Comparison of ENCODE assay signal across 9 cellular contexts in the genomic region with DNA sequence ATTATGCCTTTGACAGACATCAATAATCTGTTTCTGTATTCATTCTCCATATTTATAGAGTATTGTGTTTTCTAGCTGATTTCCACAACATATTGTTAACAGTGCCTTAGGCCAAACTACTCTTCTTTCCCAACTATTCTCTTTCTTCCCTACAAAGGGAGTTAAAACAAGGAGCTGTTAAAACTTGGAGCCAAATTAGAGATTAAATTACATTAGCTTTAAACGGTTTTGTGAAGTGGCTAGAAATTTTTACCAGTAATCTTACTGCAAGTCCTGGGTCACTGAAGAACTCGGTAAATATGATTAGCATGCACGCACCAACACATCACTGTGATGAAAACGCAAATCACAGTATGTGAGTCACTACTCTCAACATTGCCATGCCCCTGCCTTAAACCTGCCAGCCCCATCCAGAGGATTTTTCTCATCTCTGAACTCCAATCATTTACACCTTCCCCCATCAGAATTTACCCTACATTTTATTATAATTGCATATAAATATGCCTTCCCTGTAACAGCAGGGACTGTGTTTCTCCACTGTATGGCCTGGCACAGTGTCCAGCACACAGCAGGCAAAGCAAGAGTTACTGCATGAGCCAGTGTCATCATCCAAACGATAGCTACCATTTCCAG. TPM values are rescaled to one million over a fixed set of nuclear protein-coding genes. Genes with fewer than 3 reads are reported as not detected.
A peak's percentile ranks its signal among the peaks of the same experiment; 100 is the strongest.
DNase-seq lines count a peak whose midpoint lies in the region; ATAC-seq and TF ChIP-seq lines count a peak whose summit lies in the region.
"Had no signal": no experiment of that assay in that cellular context is flagged by ENCODE, and none has a peak within 500 bp of the region (broad histone marks: within the 10 kb centered on the region; RNA-seq: fewer than 3 reads in every experiment).

No MANE protein-coding gene starts in this region.

- H3K36me3 ChIP-seq in esophagus (ENCODE audit: control insufficient read depth in 2 of 2, insufficient read depth in 2 of 2, low read length in 1 of 2) = peaks cover 0 to 2% of the 10 kb centered on the region in 2 donors
- peaks cover 12% of the 10 kb centered on the region for H3K36me3 ChIP-seq in osteoblast (ENCODE audit: insufficient read depth, low read length)

- WGBS in esophagus, 2 donors = 21 to 23% methylated on average over 5 of the region's 5 CpGs

- in situ Hi-C loops in GM13976 (cut with MboI; ENCODE audit: low sequenced_read_pairs, unreplicated experiment) = no loop called here

- DNase-seq in stimulated activated CD4-positive, alpha-beta T cell treated with anti-CD3 and anti-CD28 coated beads, Interleukin-15, amount 100 ng/mL, for 24 hours = peak; percentile 42
- DNase-seq in stimulated activated CD4-positive, alpha-beta T cell treated with anti-CD3 and anti-CD28 coated beads, Interleukin-12 subunit alpha, Interleukin-12 subunit beta, amount 100 ng/mL, for 4 hours = no peak
- no peak for DNase-seq in T-cell
- peak; percentile 86 for DNase-seq in osteoblast (ENCODE audit: insufficient read length, low spot score, missing footprints)
- no peak for DNase-seq in occipital lobe (lab: John Stamatoyannopoulos, UW)
- no peak for DNase-seq in HT-29 (ENCODE audit: low spot score)
- DNase-seq in GM13976 (ENCODE audit: low spot score) = no peak
- DNase-seq: left cardiac atrium had no signal

- H3K4me2 ChIP-seq in osteoblast (ENCODE audit: insufficient read depth, low read length) = peak overlapping the region; percentile 95

- H3K27ac Mint-ChIP-seq in T-cell = peak overlapping the region; percentile 33 to 46

- H3K4me1 Mint-ChIP-seq in T-cell = peaks cover 60 to 66% (median 63%) of the 10 kb centered on the region in 3 donors

- CTCF ChIA-PET in T-cell (lab: Charles Lee) = interaction anchor here in 1 of 2 donors (0.6 to 2.1 kb wide), 3 partner anchors 46 to 742 kb away, joined by 3 to 7 read pairs (median 5); no protein-coding TSS in a partner anchor

- no peak for TF ChIP-seq CTCF in osteoblast (IDR thresholded peaks at IDR 0.05; ENCODE audit: extremely low read depth, low read depth, low read length)
- no peak for TF ChIP-seq CTCF in GM13976 (IDR thresholded peaks at IDR 0.05; ENCODE audit: borderline replicate concordance, control extremely low read depth, extremely low read depth, insufficient read depth, missing control alignments)

- H3K9me3 ChIP-seq in esophagus (ENCODE audit: control insufficient read depth in 2 of 2, insufficient read depth in 1 of 2, low read depth in 1 of 2, low read length in 1 of 2) (peaks cover 1 to 4% of the 10 kb centered on the region in 2 donors), osteoblast (ENCODE audit: low read depth, low read length) (no peaks in the 10 kb centered on the region)

- no peaks in the 10 kb centered on the region for H3K27me3 Mint-ChIP-seq in T-cell

- ATAC-seq in T-cell (replicated peaks in 1 of 4) = no peak

- H2AFZ ChIP-seq in osteoblast (ENCODE audit: low read length) = peak overlapping the region; percentile 69

- H3K9me3 Mint-ChIP-seq in T-cell = peaks cover 0 to 8% (median 0%) of the 10 kb centered on the region in 3 donors

- peak overlapping the region; percentile 84 to 90 (median 85) for H3K4me3 Mint-ChIP-seq in T-cell

- peaks cover 49% of the 10 kb centered on the region for H3K79me2 ChIP-seq in osteoblast (ENCODE audit: insufficient read depth, low read length)

- H3K4me3 ChIP-seq in esophagus (ENCODE audit: low read depth in 1 of 2, low read length in 2 of 2) (peak overlapping the region; percentile 9 to 81), osteoblast (ENCODE audit: insufficient read depth, low read length) (peak overlapping the region; percentile 86)

- POLR2A ChIA-PET in T-cell (lab: Charles Lee) = no interaction called here

- H3K4me1 ChIP-seq in esophagus (ENCODE audit: control insufficient read depth in 2 of 2, insufficient read depth in 2 of 2, low read length in 1 of 2) = peaks cover 0 to 4% of the 10 kb centered on the region in 2 donors
- H3K4me1 ChIP-seq in osteoblast (ENCODE audit: insufficient read depth, low read length) = peaks cover 60% of the 10 kb centered on the region

- H3K36me3 Mint-ChIP-seq in T-cell = peaks cover 39% of the 10 kb centered on the region

- H3K27me3 ChIP-seq in esophagus (ENCODE audit: control insufficient read depth in 1 of 2, insufficient read depth in 2 of 2, low read length in 2 of 2) (no peaks in the 10 kb centered on the region), osteoblast (ENCODE audit: insufficient read depth, low read length) (no peaks in the 10 kb centered on the region)

- peaks cover 13% of the 10 kb centered on the region for H4K20me1 ChIP-seq in osteoblast (ENCODE audit: insufficient read depth, low read length)

- peak overlapping the region; percentile 80 to 95 for H3K27ac ChIP-seq in esophagus (ENCODE audit: low read depth in 2 of 2, low read length in 1 of 2)
- H3K27ac ChIP-seq in osteoblast (ENCODE audit: low read depth, low read length) = peak overlapping the region; percentile 86

RNA-seq across cellular contexts. Expression of a gene that starts 1.5 kb away (rescaled TPM):
- total RNA-seq in T-cell = 100 to 1,000 TPM in 2 of 5 donors, 10 to 100 TPM in 3; 70.7 to 108 (median 98.3) TPM
- polyA plus RNA-seq in esophagus = 100 to 1,000 TPM; 198 to 221 TPM
- total RNA-seq in osteoblast = 140 and 142 TPM in 2 replicates
- 38.4 TPM for total RNA-seq in occipital lobe
- 107 and 112 TPM in 2 replicates for total RNA-seq in HT-29 (2014; rRNA removed; shearing (Covaris generic))

Comparison
In these comparisons a context has a peak if more than half of its experiments do, and no peak if none do; other contexts are left out.
1. DNase-seq: peak in stimulated activated CD4-positive, alpha-beta T cell treated with anti-CD3 and anti-CD28 coated beads, Interleukin-15, amount 100 ng/mL, for 24 hours (single experiment) and osteoblast (single experiment); none in stimulated activated CD4-positive, alpha-beta T cell treated with anti-CD3 and anti-CD28 coated beads, Interleukin-12 subunit alpha, Interleukin-12 subunit beta, amount 100 ng/mL, for 4 hours (single experiment), T-cell (0 of 34), occipital lobe (single experiment), HT-29 (single experiment) and GM13976 (single experiment).